1 cellular context compared by ENCODE assay signal in genomic region chr2:39849982-39850526, GRCh38.
TF ChIP-seq lines count a peak whose summit lies in the region.

No MANE protein-coding gene starts in this region.

TF ChIP-seq in HepG2, 621 proteins besides CTCF, POLR2A, EP300 and RAD21 (continued from another document):
- no peak for TF ChIP-seq ARNT2 (CRISPR knock-in tag; IDR thresholded peaks at IDR 0.05; ENCODE audit: low read depth)
- TF ChIP-seq FOXK1 (CRISPR knock-in tag; IDR thresholded peaks at IDR 0.05; ENCODE audit: borderline replicate concordance, low read depth) = 0 out of 2 replicates have a peak, but pooled peaks have one; percentile 14
- no peak for TF ChIP-seq AKAP8 (CRISPR knock-in tag; IDR thresholded peaks at IDR 0.05)
- no peak for TF ChIP-seq ZNF678 (CRISPR knock-in tag; IDR thresholded peaks at IDR 0.05)
- TF ChIP-seq ZMYM2 (CRISPR knock-in tag; IDR thresholded peaks at IDR 0.05) = peak; percentile 84; the same call in 1 of the 2 replicates
- peak; percentile 48; the same call in 1 of the 2 replicates for TF ChIP-seq ZNF609 (CRISPR knock-in tag; IDR thresholded peaks at IDR 0.05; ENCODE audit: borderline replicate concordance)
- no peak for TF ChIP-seq GATA4 (IDR thresholded peaks at IDR 0.05; ENCODE audit: borderline replicate concordance, low read depth)
- 0 out of 2 replicates have a peak, but pooled peaks have one; percentile 18 for TF ChIP-seq GATAD2A (CRISPR knock-in tag; IDR thresholded peaks at IDR 0.05)
- no peak for TF ChIP-seq ZSCAN12 (CRISPR knock-in tag; IDR thresholded peaks at IDR 0.05)
- no peak for TF ChIP-seq ATF6 (CRISPR knock-in tag; conservative IDR thresholded peaks at IDR 0.05)
- TF ChIP-seq MTERF4 (CRISPR knock-in tag; IDR thresholded peaks at IDR 0.05) = no peak
- no peak for TF ChIP-seq ZBTB3 (CRISPR knock-in tag; IDR thresholded peaks at IDR 0.05; ENCODE audit: borderline replicate concordance, low read depth)
- no peak for TF ChIP-seq ZNF746 (CRISPR knock-in tag; IDR thresholded peaks at IDR 0.05)
- no peak for TF ChIP-seq RFX3 (CRISPR knock-in tag; IDR thresholded peaks at IDR 0.05)
- peak; percentile 64 for TF ChIP-seq FOXA3 (CRISPR knock-in tag; IDR thresholded peaks at IDR 0.05)
- TF ChIP-seq TOE1 (CRISPR knock-in tag; IDR thresholded peaks at IDR 0.05) = no peak
- no peak for TF ChIP-seq SPEN (CRISPR knock-in tag; IDR thresholded peaks at IDR 0.05; ENCODE audit: low read depth)
- TF ChIP-seq NCOR1 (IDR thresholded peaks at IDR 0.05; ENCODE audit: borderline replicate concordance, low read length) = 0 out of 2 replicates have a peak, but pooled peaks have one; percentile 21
- peak; percentile 22; the same call in 1 of the 2 replicates for TF ChIP-seq MAX (IDR thresholded peaks at IDR 0.05)
